Comparison of ENCODE assay signal across 14 cellular contexts in the genomic region with DNA sequence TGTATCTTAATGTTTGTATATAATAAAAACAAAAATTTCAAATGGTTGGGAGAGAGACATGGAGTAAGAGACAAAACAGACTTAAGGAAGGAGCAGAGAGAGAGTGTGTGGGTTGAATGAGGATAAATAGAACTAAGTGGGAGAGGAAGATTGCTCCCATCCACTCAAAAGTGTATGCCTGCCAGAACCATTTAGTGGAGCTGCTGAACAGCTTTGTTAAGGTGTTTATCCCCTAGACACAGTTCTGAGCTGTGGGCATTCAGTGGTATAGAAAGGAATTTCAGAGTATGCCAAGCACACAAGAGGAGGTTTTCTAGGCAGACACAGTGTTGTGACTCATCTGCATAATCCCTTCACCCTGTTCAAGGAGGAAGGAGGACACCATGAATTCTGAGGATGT.
A peak's percentile ranks its signal among the peaks of the same experiment; 100 is the strongest.
DNase-seq lines count a peak whose midpoint lies in the region; ATAC-seq, FAIRE-seq and TF ChIP-seq lines count a peak whose summit lies in the region.
"Had no signal": no experiment of that assay in that cellular context is flagged by ENCODE, and none has a peak within 500 bp of the region (broad histone marks: within the 10 kb centered on the region; RNA-seq: fewer than 3 reads in every experiment).

No MANE protein-coding gene starts in this region.

- intact Hi-C loops in CD14-positive monocyte (cut with micrococcal nuclease): no loop called here

- peaks cover 6% of the 10 kb centered on the region for H3K4me1 Mint-ChIP-seq in astrocyte (ENCODE audit: low read depth, unreplicated experiment)
- H3K4me1 Mint-ChIP-seq in CD14-positive monocyte: no peaks in the 10 kb centered on the region
- H3K4me1 Mint-ChIP-seq: activated naive CD8-positive, alpha-beta T cell treated with anti-CD3 and anti-CD28 coated beads, Interleukin-2, amount 50 U/mL, for 24 hours had no signal

- H3K9me3 Mint-ChIP-seq in astrocyte (ENCODE audit: unreplicated experiment): peaks cover 3% of the 10 kb centered on the region
- H3K9me3 Mint-ChIP-seq in CD14-positive monocyte: peaks cover 0 to 7% (median 2%) of the 10 kb centered on the region in 7 donors

- DNase-seq in AG09309 (ENCODE audit: low read depth) (peak; percentile 61), HS-5 (ENCODE audit: low read depth) (peak; percentile 42), astrocyte (ENCODE audit: low read depth) (peak; percentile 74), medulla oblongata (ENCODE audit: extremely low spot score) (peak; percentile 7), CD14-positive monocyte (ENCODE audit: low spot score) (no peak), NCI-H748 (lab: John Stamatoyannopoulos, UW; ENCODE audit: unreplicated experiment) (no peak), DMS79 treated with DMSO at 0.1 percent for 48 hours (lab: John Stamatoyannopoulos, UW) (no peak)
- DNase-seq: activated CD8-positive, alpha-beta memory T cell treated with anti-CD3 and anti-CD28 coated beads, Interleukin-2, amount 50 U/mL, for 4 hours; activated naive CD8-positive, alpha-beta T cell treated with anti-CD3 and anti-CD28 coated beads, Interleukin-2, amount 50 U/mL, for 24 hours; effector memory CD4-positive, alpha-beta T cell; NCI-H2171 treated with DMSO at 0.1 percent for 48 hours; stimulated activated naive CD4-positive, alpha-beta T cell had no signal

- peak overlapping the region; percentile 8 for H3K27ac Mint-ChIP-seq in astrocyte (ENCODE audit: unreplicated experiment)
- H3K27ac Mint-ChIP-seq in CD14-positive monocyte: no peak overlapping the region
- H3K27ac Mint-ChIP-seq: activated naive CD8-positive, alpha-beta T cell treated with anti-CD3 and anti-CD28 coated beads, Interleukin-2, amount 50 U/mL, for 24 hours had no signal

- H3K79me2 ChIP-seq in astrocyte (ENCODE audit: insufficient read depth, low read length): no peaks in the 10 kb centered on the region
- H3K79me2 ChIP-seq: parathyroid adenoma had no signal

- TF ChIP-seq CTCF in AG09309 (IDR thresholded peaks at IDR 0.05; ENCODE audit: control insufficient read depth, insufficient read depth, low read depth, low read length, missing control alignments) (no peak), astrocyte (IDR thresholded peaks at IDR 0.05; ENCODE audit: insufficient read depth, low read depth, low read length) (no peak), CD14-positive monocyte (IDR thresholded peaks at IDR 0.05) (no peak)

- H4K20me1 ChIP-seq in astrocyte (ENCODE audit: insufficient read depth, low read length): no peaks in the 10 kb centered on the region

- peak overlapping the region; percentile 18 for H3K9ac ChIP-seq in astrocyte (ENCODE audit: low read length)
- H3K9ac ChIP-seq: parathyroid adenoma had no signal

- H3K4me1 ChIP-seq in astrocyte (ENCODE audit: insufficient read depth, low read length): no peaks in the 10 kb centered on the region
- H3K4me1 ChIP-seq: parathyroid adenoma had no signal

- no peaks in the 10 kb centered on the region for H3K27me3 ChIP-seq in astrocyte (ENCODE audit: insufficient read depth, low read length)

- H3K4me2 ChIP-seq in astrocyte (ENCODE audit: low read length): peak overlapping the region; percentile 37

- H3K4me3 Mint-ChIP-seq in astrocyte (ENCODE audit: unreplicated experiment): no peak overlapping the region
- H3K4me3 Mint-ChIP-seq in CD14-positive monocyte: no peak overlapping the region
- H3K4me3 Mint-ChIP-seq: activated naive CD8-positive, alpha-beta T cell treated with anti-CD3 and anti-CD28 coated beads, Interleukin-2, amount 50 U/mL, for 24 hours had no signal

- no peak overlapping the region for H3K4me3 ChIP-seq in AG09309 (ENCODE audit: control insufficient read depth, low read depth, low read length)
- H3K4me3 ChIP-seq in astrocyte (ENCODE audit: insufficient read depth, low read depth, low read length): no peak overlapping the region

- H3K27ac ChIP-seq in astrocyte (ENCODE audit: low read depth, low read length): peak overlapping the region; percentile 37
- H3K27ac ChIP-seq: parathyroid adenoma had no signal

- H3K36me3 ChIP-seq in astrocyte (ENCODE audit: insufficient read depth, low read length): no peaks in the 10 kb centered on the region

- no peaks in the 10 kb centered on the region for H3K9me3 ChIP-seq in astrocyte (ENCODE audit: insufficient read depth, low read depth, low read length)

- H3K27me3 Mint-ChIP-seq in astrocyte (ENCODE audit: low read depth, unreplicated experiment) (no peaks in the 10 kb centered on the region), CD14-positive monocyte (ENCODE audit: low read depth in 3 of 3) (peaks cover 0 to 2% (median 0%) of the 10 kb centered on the region in 3 donors)
- H3K27me3 Mint-ChIP-seq: activated naive CD8-positive, alpha-beta T cell treated with anti-CD3 and anti-CD28 coated beads, Interleukin-2, amount 50 U/mL, for 24 hours had no signal

- H3K36me3 Mint-ChIP-seq in astrocyte (ENCODE audit: low read depth, unreplicated experiment): no peaks in the 10 kb centered on the region
- H3K36me3 Mint-ChIP-seq in CD14-positive monocyte: no peaks in the 10 kb centered on the region

- no peak for FAIRE-seq in astrocyte (lab: Jason Lieb, UNC)

- ATAC-seq in HG02623 (IDR thresholded peaks at IDR 0.05; ENCODE audit: unreplicated experiment): no peak
- ATAC-seq: activated naive CD8-positive, alpha-beta T cell treated with anti-CD3 and anti-CD28 coated beads, Interleukin-2, amount 50 U/mL, for 24 hours had no signal

- H2AFZ ChIP-seq in astrocyte (ENCODE audit: low read depth, low read length): peak overlapping the region; percentile 38
- H2AFZ ChIP-seq: parathyroid adenoma had no signal

Comparison
In these comparisons a context has a peak if more than half of its experiments do, and no peak if none do; other contexts are left out.
1. DNase-seq: peak in AG09309 (single experiment), HS-5 (single experiment), astrocyte (single experiment) and medulla oblongata (single experiment); none in CD14-positive monocyte (single experiment), NCI-H748 (single experiment) and DMS79 treated with DMSO at 0.1 percent for 48 hours (single experiment).